ENCODE assay signal across 14 cellular contexts in genomic region chr19:11164278-11164677, GRCh38. TPM values are rescaled to one million over a fixed set of nuclear protein-coding genes. Genes with fewer than 3 reads are reported as not detected.
A peak's percentile ranks its signal among the peaks of the same experiment; 100 is the strongest.
DNase-seq lines count a peak whose midpoint lies in the region; ATAC-seq and TF ChIP-seq lines count a peak whose summit lies in the region.
"Had no signal": no experiment of that assay in that cellular context is flagged by ENCODE, and none has a peak within 500 bp of the region (broad histone marks: within the 10 kb centered on the region; RNA-seq: fewer than 3 reads in every experiment).

No MANE protein-coding gene starts in this region.

- H3K27me3 ChIP-seq in Panc1 (ENCODE audit: control insufficient read depth, insufficient read depth, low read length): no peaks in the 10 kb centered on the region
- H3K27me3 ChIP-seq in muscle layer of duodenum (ENCODE audit: low read depth, low read length): no peaks in the 10 kb centered on the region
- H3K27me3 ChIP-seq in tibial artery: no peaks in the 10 kb centered on the region
- H3K27me3 ChIP-seq in CD8-positive, alpha-beta memory T cell (ENCODE audit: insufficient read depth, low read length, poor library complexity, severe bottlenecking): no peaks in the 10 kb centered on the region

- POLR2A ChIA-PET in Panc1 (lab: Charles Lee): interaction anchor here (0.6 kb wide), 1 partner anchor 39 kb away, joined by 5 read pairs; no protein-coding TSS in a partner anchor
- POLR2A ChIA-PET in CD8-positive, alpha-beta memory T cell (lab: Charles Lee): no interaction called here

- H3K9me3 Mint-ChIP-seq in CD8-positive, alpha-beta memory T cell: peaks cover 0 to 2% (median 0%) of the 10 kb centered on the region in 5 donors

- H3K9me3 ChIP-seq in Panc1 (ENCODE audit: control insufficient read depth, insufficient read depth, low read depth, low read length) (no peaks in the 10 kb centered on the region), muscle layer of duodenum (ENCODE audit: control insufficient read depth in 1 of 2, low read length in 2 of 2) (no peaks in the 10 kb centered on the region), tibial artery (peaks cover 0 to 6% (median 0%) of the 10 kb centered on the region in 3 donors)
- no peaks in the 10 kb centered on the region for H3K9me3 ChIP-seq in CD8-positive, alpha-beta memory T cell (ENCODE audit: low read length)
- H3K9me3 ChIP-seq: SK-N-SH had no signal

- H3K27ac Mint-ChIP-seq in CD8-positive, alpha-beta memory T cell: no peak overlapping the region

- H3K36me3 Mint-ChIP-seq in CD8-positive, alpha-beta memory T cell: no peaks in the 10 kb centered on the region
- H3K36me3 Mint-ChIP-seq: CD4-positive, CD25-positive, alpha-beta regulatory T cell had no signal

- H3K27ac ChIP-seq in Panc1 (ENCODE audit: low read length) (no peak overlapping the region), coronary artery (peak overlapping the region; percentile 87 to 96), muscle layer of duodenum (ENCODE audit: low read length) (peak overlapping the region; percentile 45), tibial artery (peak overlapping the region; percentile 87 to 88)
- H3K27ac ChIP-seq in CD8-positive, alpha-beta memory T cell (ENCODE audit: low read depth, low read length): no peak overlapping the region
- H3K27ac ChIP-seq: parathyroid adenoma had no signal

- intact Hi-C loops in Panc1 (cut with micrococcal nuclease; ENCODE audit: unreplicated experiment) (no loop called here), tibial artery (cut with DNase I; ENCODE audit: low total_unique reads) (loop anchor here (2.0 kb wide), 1 partner anchor 21 kb away; no protein-coding TSS in a partner anchor)

- ATAC-seq in Panc1: no peak
- no peak for ATAC-seq in GM18858 (IDR thresholded peaks at IDR 0.05; ENCODE audit: unreplicated experiment)
- ATAC-seq in GM21526 (IDR thresholded peaks at IDR 0.05; ENCODE audit: low FRiP score, unreplicated experiment): no peak

- no peaks in the 10 kb centered on the region for H3K4me1 Mint-ChIP-seq in CD8-positive, alpha-beta memory T cell
- H3K4me1 Mint-ChIP-seq: CD4-positive, CD25-positive, alpha-beta regulatory T cell had no signal

- no peak overlapping the region for H3K4me3 Mint-ChIP-seq in CD8-positive, alpha-beta memory T cell

- CTCF ChIA-PET in Panc1 (lab: Charles Lee): no interaction called here
- CTCF ChIA-PET in CD8-positive, alpha-beta memory T cell (lab: Charles Lee): interaction anchor here (0.9 to 1.6 kb wide), 2 partner anchors 26 to 146 kb away, joined by 3 read pairs; no protein-coding TSS in a partner anchor

- TF ChIP-seq CTCF in Panc1 (IDR thresholded peaks at IDR 0.05): no peak
- no peak for TF ChIP-seq CTCF in coronary artery (IDR thresholded peaks at IDR 0.05)
- TF ChIP-seq CTCF in tibial artery (IDR thresholded peaks at IDR 0.05): no peak

- H3K27me3 Mint-ChIP-seq in CD8-positive, alpha-beta memory T cell: peaks cover 3 to 5% of the 10 kb centered on the region in 2 donors

- DNase-seq in Panc1 (ENCODE audit: low read depth, low spot score) (no peak), coronary artery (ENCODE audit: low spot score) (no peak), tibial artery (no peak)
- no peak for DNase-seq in CD8-positive, alpha-beta memory T cell
- no peak for DNase-seq in stimulated activated CD4-positive, alpha-beta T cell treated with anti-CD3 and anti-CD28 coated beads, Interleukin-4, amount 100 ng/mL, for 4 hours
- DNase-seq: activated gamma-delta T cell treated with Interleukin-2 at 50 U/mL for 16 hours; CD4-positive, CD25-positive, alpha-beta regulatory T cell; NCI-H1105; NCI-H2227 treated with DMSO at 0.1 percent for 48 hours; SK-N-SH had no signal

- H3K4me3 ChIP-seq in Panc1 (ENCODE audit: low read depth in 2 of 2, low read length in 2 of 2): no peak overlapping the region
- peak overlapping the region; percentile 48 for H3K4me3 ChIP-seq in coronary artery
- peak overlapping the region in 1 of 2 donors; percentile 33 for H3K4me3 ChIP-seq in muscle layer of duodenum (ENCODE audit: low read depth in 1 of 2, low read length in 2 of 2)
- peak overlapping the region; percentile 18 to 33 for H3K4me3 ChIP-seq in tibial artery
- no peak overlapping the region for H3K4me3 ChIP-seq in CD8-positive, alpha-beta memory T cell (ENCODE audit: low read length)

- H3K36me3 ChIP-seq in Panc1 (ENCODE audit: control insufficient read depth, insufficient read depth, low read length) (no peaks in the 10 kb centered on the region), muscle layer of duodenum (ENCODE audit: control insufficient read depth in 1 of 2, insufficient read depth in 2 of 2, low read length in 2 of 2) (peaks cover 12 to 42% of the 10 kb centered on the region in 2 donors), tibial artery (peaks cover 27 to 39% (median 29%) of the 10 kb centered on the region in 3 donors)
- H3K36me3 ChIP-seq in CD8-positive, alpha-beta memory T cell (ENCODE audit: insufficient read depth, low read length): no peaks in the 10 kb centered on the region

- H3K4me1 ChIP-seq in Panc1 (ENCODE audit: control insufficient read depth, insufficient read depth, low read length) (no peaks in the 10 kb centered on the region), muscle layer of duodenum (ENCODE audit: control insufficient read depth in 1 of 2, insufficient read depth in 2 of 2, low read length in 2 of 2) (peaks cover 0 to 27% of the 10 kb centered on the region in 2 donors), tibial artery (peaks cover 12 to 77% (median 58%) of the 10 kb centered on the region in 4 donors)
- H3K4me1 ChIP-seq in CD8-positive, alpha-beta memory T cell (ENCODE audit: insufficient read depth, low read length): no peaks in the 10 kb centered on the region
- H3K4me1 ChIP-seq: parathyroid adenoma had no signal

- in situ Hi-C loops in Panc1 (cut with HindIII; ENCODE audit: low pct_unique_long_range_greater_than_20kb, low sequenced_read_pairs): no loop called here

- TSS peak; percentile 95 for BruUV-seq in Panc1 (replicated peaks; lab: Mats Ljungman, UMichigan)

RNA-seq across cellular contexts. Expression of gene SPC24, which starts 8.7 kb away (rescaled TPM):
- 50.6 TPM for total RNA-seq in Panc1 (2021; ENCODE audit: unreplicated experiment)
- 26.9 TPM for polyA plus RNA-seq in Panc1 (2012; ENCODE audit: insufficient read length)
- 10 to 100 TPM; 35.3 to 37.2 TPM for total RNA-seq in CD8-positive, alpha-beta memory T cell
- polyA plus RNA-seq in CD8-positive, alpha-beta memory T cell: not detected

RNA-seq across cellular contexts. Expression of gene KANK2, which starts 33.1 kb away (rescaled TPM):
- 121 TPM for total RNA-seq in Panc1 (2021; ENCODE audit: unreplicated experiment)
- 199 TPM for polyA plus RNA-seq in Panc1 (2012; ENCODE audit: insufficient read length)
- 1 to 10 TPM; 2.0 to 2.3 TPM for total RNA-seq in CD8-positive, alpha-beta memory T cell
- 0.16 TPM for polyA plus RNA-seq in CD8-positive, alpha-beta memory T cell

Comparison
In these comparisons a context has a peak if more than half of its experiments do, and no peak if none do; other contexts are left out.
1. H3K27ac ChIP-seq: peak in coronary artery (2 of 2), muscle layer of duodenum (single experiment) and tibial artery (2 of 2); none in Panc1 (single experiment) and CD8-positive, alpha-beta memory T cell (single experiment).
2. H3K4me3 ChIP-seq: peak in coronary artery (single experiment) and tibial artery (2 of 2); none in Panc1 (0 of 2) and CD8-positive, alpha-beta memory T cell (single experiment).
3. RNA of gene KANK2, which starts 33.1 kb away (total RNA-seq): 121 TPM in Panc1 (single experiment); 2.0 to 2.3 TPM in CD8-positive, alpha-beta memory T cell; every median in the first group is over 10 times any median in the second.